ENCODE assay signal across 24 cellular contexts in genomic region chr1:233016798-233017197, GRCh38.
"Had no signal": no experiment of that assay in that cellular context is flagged by ENCODE, and none has a peak within 500 bp of the region (broad histone marks: within the 10 kb centered on the region; RNA-seq: fewer than 3 reads in every experiment).

No MANE protein-coding gene starts in this region.

- H3K4me1 ChIP-seq: colonic mucosa, testis, upper lobe of right lung, vagina had no signal

- H3K9me3 ChIP-seq: colonic mucosa, heart right ventricle, left ventricle myocardium inferior, lower lobe of right lung, testis, tibial nerve, upper lobe of right lung, vagina had no signal

- H3K27me3 ChIP-seq: colonic mucosa, heart right ventricle, testis, tibial nerve, upper lobe of right lung, vagina had no signal

- H3K27ac ChIP-seq: colonic mucosa, heart right ventricle, left ventricle myocardium inferior, lower lobe of right lung, skin epidermis, testis, tibial nerve, upper lobe of right lung, vagina had no signal

- H3K4me3 ChIP-seq: colonic mucosa, heart right ventricle, left ventricle myocardium inferior, lower lobe of right lung, skin epidermis, testis, tibial nerve, upper lobe of right lung, vagina had no signal

- DNase-seq: colonic mucosa; dermis blood vessel endothelial cell; effector CD4-positive, alpha-beta T cell; endodermal cell; erythroblast; heart right ventricle; hypothalamus; kidney; left cardiac atrium; left ventricle myocardium inferior; lower lobe of right lung; naive B cell; occipital lobe; posterior cingulate gyrus; stimulated activated CD4-positive, alpha-beta T cell treated with anti-CD3 and anti-CD28 coated beads, Interleukin-2, amount 100 ng/mL, for 24 hours; stimulated activated CD4-positive, alpha-beta T cell treated with anti-CD3 and anti-CD28 coated beads, Interleukin-4, amount 100 ng/mL, for 4 hours; stimulated activated naive B cell treated with anti-CD40 and anti-IgM and Interleukin-4, amounts not matched to agents 10 μg/mL and 1 μg/mL and 100 μg/mL, for 72 hours; stimulated activated naive CD8-positive, alpha-beta T cell treated with anti-CD3 and anti-CD28 coated beads, Interleukin-15, amount 100 ng/mL, for 72 hours; testis; upper lobe of right lung had no signal

- H3K36me3 ChIP-seq: colonic mucosa, heart right ventricle, left ventricle myocardium inferior, lower lobe of right lung, tibial nerve, upper lobe of right lung, vagina had no signal

- ATAC-seq: heart right ventricle, left cardiac atrium, lower lobe of right lung, sciatic nerve, upper lobe of right lung had no signal
